25 cellular contexts compared by ENCODE assay signal in genomic region chr11:93507517-93507916, GRCh38.
"Had no signal": no experiment of that assay in that cellular context is flagged by ENCODE, and none has a peak within 500 bp of the region (broad histone marks: within the 10 kb centered on the region; RNA-seq: fewer than 3 reads in every experiment).

No MANE protein-coding gene starts in this region.

- H3K4me1 ChIP-seq: neural progenitor cell, parathyroid adenoma, psoas muscle, stomach, tibial nerve, upper lobe of left lung, vagina had no signal

- H2AFZ ChIP-seq: neural progenitor cell, parathyroid adenoma had no signal

- H3K27me3 ChIP-seq: neural progenitor cell, ovary, stomach, thyroid gland, tibial nerve, upper lobe of left lung, vagina had no signal

- ATAC-seq: natural killer cell; psoas muscle; right cardiac atrium; sciatic nerve; stimulated activated effector memory CD8-positive, alpha-beta T cell treated with anti-CD3 and anti-CD28 coated beads, Interleukin-12 subunit alpha, Interleukin-12 subunit beta, amount 100 ng/mL, for 72 hours; stimulated activated naive B cell treated with anti-CD40 and anti-IgM and Interleukin-4, amounts not matched to agents 10 μg/mL and 1 μg/mL and 100 μg/mL, for 72 hours had no signal

- H3K27ac ChIP-seq: neural progenitor cell, ovary, parathyroid adenoma, psoas muscle, skin epidermis, stomach, thoracic aorta, thyroid gland, tibial nerve, upper lobe of left lung, vagina had no signal

- H3K79me2 ChIP-seq: parathyroid adenoma had no signal

- FAIRE-seq: urothelium cell line had no signal

- H3K4me2 ChIP-seq: neural progenitor cell had no signal

- H3K9ac ChIP-seq: neural progenitor cell, parathyroid adenoma had no signal

- DNase-seq: natural killer cell; occipital lobe; ovary; posterior cingulate gyrus; psoas muscle; right cardiac atrium; stimulated activated CD4-positive, alpha-beta T cell treated with anti-CD3 and anti-CD28 coated beads, Interleukin-15, amount 100 ng/mL, for 24 hours; stimulated activated CD4-positive, alpha-beta T cell treated with anti-CD3 and anti-CD28 coated beads, Interleukin-2, amount 100 ng/mL, for 24 hours; stimulated activated CD4-positive, alpha-beta T cell treated with anti-CD3 and anti-CD28 coated beads, Interleukin-2, amount 100 ng/mL, for 48 hours; stimulated activated CD4-positive, alpha-beta T cell treated with anti-CD3 and anti-CD28 coated beads, Interleukin-4, amount 100 ng/mL, for 24 hours; stimulated activated naive B cell treated with anti-CD40 and anti-IgM and Interleukin-4, amounts not matched to agents 10 μg/mL and 1 μg/mL and 100 μg/mL, for 72 hours; stimulated activated naive CD4-positive, alpha-beta T cell treated with Interleukin-2 at 50 U/mL for 16 hours; stomach; thyroid gland; trophoblast cell; upper lobe of left lung had no signal

- H3K9me3 ChIP-seq: ovary, psoas muscle, stomach, thoracic aorta, thyroid gland, upper lobe of left lung, vagina had no signal

- H3K4me3 ChIP-seq: neural progenitor cell, ovary, psoas muscle, skin epidermis, stomach, thoracic aorta, thyroid gland, tibial nerve, upper lobe of left lung, vagina had no signal

- H3K36me3 ChIP-seq: neural progenitor cell, ovary, thoracic aorta, thyroid gland, vagina had no signal
